ENCODE assay signal across 22 cellular contexts in the genomic region with DNA sequence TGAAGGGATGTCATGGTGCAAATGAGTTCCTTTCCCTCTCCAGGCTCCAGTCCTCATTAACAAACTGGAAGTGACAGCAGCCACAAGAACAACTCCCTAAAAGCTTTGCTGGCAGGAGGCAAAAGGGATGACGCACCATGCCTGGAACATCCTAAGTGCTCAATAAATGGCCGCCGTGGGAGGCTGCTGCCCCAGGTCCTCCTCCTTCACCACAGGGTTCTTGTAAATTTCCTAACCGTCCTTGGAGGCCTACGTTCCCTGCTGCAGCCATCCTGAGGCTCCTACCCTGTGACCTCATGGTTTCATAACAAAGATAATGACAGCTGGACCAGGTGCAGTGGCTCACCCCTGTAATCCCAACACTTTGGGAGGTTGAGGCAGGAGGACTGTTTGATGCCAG.
"Had no signal": no experiment of that assay in that cellular context is flagged by ENCODE, and none has a peak within 500 bp of the region (broad histone marks: within the 10 kb centered on the region; RNA-seq: fewer than 3 reads in every experiment).

No MANE protein-coding gene starts in this region.

- H3K4me3 ChIP-seq: coronary artery, heart right ventricle, pancreas, stomach, testis had no signal

- H3K27ac Mint-ChIP-seq: activated CD4-positive, alpha-beta memory T cell treated with anti-CD3 and anti-CD28 coated beads, Interleukin-2, amount 10 ng/mL, durations not matched to agents 7 days and 5 days; activated CD8-positive, alpha-beta memory T cell treated with anti-CD3 and anti-CD28 coated beads, Interleukin-2, amount 10 ng/mL, durations not matched to agents 7 days and 5 days; activated naive CD4-positive, alpha-beta T cell treated with anti-CD3 and anti-CD28 coated beads, Interleukin-2, amount 10 ng/mL, durations not matched to agents 7 days and 5 days; activated naive CD8-positive, alpha-beta T cell treated with anti-CD3 and anti-CD28 coated beads, Interleukin-2, amount 50 U/mL, for 24 hours; activated T-helper 2 cell treated with anti-CD3 and anti-CD28 coated beads, Interferon-gamma antibody, Interleukin-2, Interleukin-4, amounts not matched to agents 10 μg/mL and 5 μg/mL and 100 μg/mL, durations not matched to agents 14 hours and 24 hours and 36 hours; naive thymus-derived CD4-positive, alpha-beta T cell; type B pancreatic cell had no signal

- H3K9me3 ChIP-seq: pancreas, stomach, testis had no signal

- H3K4me3 Mint-ChIP-seq: activated CD4-positive, alpha-beta memory T cell treated with anti-CD3 and anti-CD28 coated beads, Interleukin-2, amount 10 ng/mL, durations not matched to agents 7 days and 5 days; activated CD8-positive, alpha-beta memory T cell treated with anti-CD3 and anti-CD28 coated beads, Interleukin-2, amount 10 ng/mL, durations not matched to agents 7 days and 5 days; activated naive CD4-positive, alpha-beta T cell treated with anti-CD3 and anti-CD28 coated beads, Interleukin-2, amount 10 ng/mL, durations not matched to agents 7 days and 5 days; activated naive CD8-positive, alpha-beta T cell treated with anti-CD3 and anti-CD28 coated beads, Interleukin-2, amount 50 U/mL, for 24 hours; central memory CD8-positive, alpha-beta T cell; naive thymus-derived CD4-positive, alpha-beta T cell; type B pancreatic cell had no signal

- H3K9me3 Mint-ChIP-seq: activated naive CD8-positive, alpha-beta T cell treated with anti-CD3 and anti-CD28 coated beads, Interleukin-2, amount 50 U/mL, for 24 hours; activated T-helper 2 cell treated with anti-CD3 and anti-CD28 coated beads, Interferon-gamma antibody, Interleukin-2, Interleukin-4, amounts not matched to agents 10 μg/mL and 5 μg/mL and 100 μg/mL, durations not matched to agents 14 hours and 24 hours and 36 hours; central memory CD8-positive, alpha-beta T cell had no signal

- H3K27me3 ChIP-seq: brain microvascular endothelial cell, pancreas, stomach, testis had no signal

- ATAC-seq: activated CD8-positive, alpha-beta memory T cell treated with anti-CD3 and anti-CD28 coated beads, Interleukin-2, amount 10 ng/mL, durations not matched to agents 7 days and 5 days; activated naive CD8-positive, alpha-beta T cell treated with anti-CD3 and anti-CD28 coated beads, Interleukin-2, amount 50 U/mL, for 24 hours; esophagus mucosa; heart right ventricle; naive thymus-derived CD4-positive, alpha-beta T cell had no signal

- H3K27me3 Mint-ChIP-seq: activated CD8-positive, alpha-beta memory T cell treated with anti-CD3 and anti-CD28 coated beads, Interleukin-2, amount 10 ng/mL, durations not matched to agents 7 days and 5 days; activated naive CD8-positive, alpha-beta T cell treated with anti-CD3 and anti-CD28 coated beads, Interleukin-2, amount 50 U/mL, for 24 hours; naive thymus-derived CD4-positive, alpha-beta T cell; type B pancreatic cell had no signal

- H3K36me3 ChIP-seq: brain microvascular endothelial cell, heart right ventricle, pancreas, stomach had no signal

- H3K4me1 Mint-ChIP-seq: activated naive CD4-positive, alpha-beta T cell treated with anti-CD3 and anti-CD28 coated beads, Interleukin-2, amount 10 ng/mL, durations not matched to agents 7 days and 5 days; central memory CD8-positive, alpha-beta T cell had no signal

- H3K27ac ChIP-seq: brain microvascular endothelial cell, coronary artery, heart right ventricle, pancreas, stomach, testis had no signal

- DNase-seq: activated CD4-positive, alpha-beta memory T cell treated with anti-CD3 and anti-CD28 coated beads, Interleukin-2, amount 10 ng/mL, durations not matched to agents 7 days and 5 days; activated CD4-positive, CD25-positive, alpha-beta regulatory T cell; activated CD8-positive, alpha-beta memory T cell treated with anti-CD3 and anti-CD28 coated beads, Interleukin-2, amount 10 ng/mL, durations not matched to agents 7 days and 5 days; activated naive CD4-positive, alpha-beta T cell treated with anti-CD3 and anti-CD28 coated beads, Interleukin-2, amount 10 ng/mL, durations not matched to agents 7 days and 5 days; activated naive CD8-positive, alpha-beta T cell treated with anti-CD3 and anti-CD28 coated beads, Interleukin-2, amount 50 U/mL, for 24 hours; activated T-cell treated with anti-CD3 and anti-CD28 coated beads, Interleukin-2, amount 50 U/mL, for 1 hour; anterior cingulate cortex; brain microvascular endothelial cell; effector CD4-positive, alpha-beta T cell; heart right ventricle; mesendoderm; naive thymus-derived CD4-positive, alpha-beta T cell; pancreas; stimulated activated CD4-positive, alpha-beta T cell treated with anti-CD3 and anti-CD28 coated beads, Interleukin-12 subunit alpha, Interleukin-12 subunit beta, amount 100 ng/mL, for 4 hours; stimulated activated CD4-positive, alpha-beta T cell treated with anti-CD3 and anti-CD28 coated beads, Interleukin-2, amount 100 ng/mL, for 24 hours; stomach; testis had no signal

- H3K4me1 ChIP-seq: heart right ventricle, pancreas, stomach, testis had no signal

- H3K36me3 Mint-ChIP-seq: activated CD8-positive, alpha-beta memory T cell treated with anti-CD3 and anti-CD28 coated beads, Interleukin-2, amount 10 ng/mL, durations not matched to agents 7 days and 5 days; activated naive CD4-positive, alpha-beta T cell treated with anti-CD3 and anti-CD28 coated beads, Interleukin-2, amount 10 ng/mL, durations not matched to agents 7 days and 5 days; naive thymus-derived CD4-positive, alpha-beta T cell; type B pancreatic cell had no signal
